In the genomic region with DNA sequence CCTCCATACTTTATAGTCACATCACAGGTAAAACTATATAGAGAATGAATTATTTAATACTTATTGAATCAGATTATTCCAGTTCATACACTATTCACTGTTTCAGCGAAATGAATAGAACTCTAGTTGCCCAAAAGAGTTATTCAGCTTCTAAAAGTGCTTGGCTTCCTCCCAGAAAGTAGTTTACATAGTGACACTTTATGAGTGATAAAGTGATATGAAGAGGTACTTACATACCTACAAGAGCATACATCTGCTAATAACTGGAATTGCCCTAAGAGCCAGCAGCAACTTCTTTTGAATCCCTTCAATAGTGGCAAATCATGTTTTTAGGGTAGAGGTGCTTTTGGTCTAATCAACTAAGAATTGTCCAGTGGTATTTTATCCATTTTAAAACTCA, we compare ENCODE assay signal across 26 cellular contexts.
"Had no signal": no experiment of that assay in that cellular context is flagged by ENCODE, and none has a peak within 500 bp of the region (broad histone marks: within the 10 kb centered on the region; RNA-seq: fewer than 3 reads in every experiment).

No MANE protein-coding gene starts in this region.

- H3K27me3 Mint-ChIP-seq: memory B cell, naive B cell, progenitor cell of endocrine pancreas had no signal

- H3K27ac Mint-ChIP-seq: activated T-cell treated with anti-CD3 and anti-CD28 coated beads, Interleukin-2, amount 50 U/mL, for 72 hours; memory B cell; naive B cell; progenitor cell of endocrine pancreas had no signal

- H3K4me3 ChIP-seq: ascending aorta, gastroesophageal sphincter, heart right ventricle, mucosa of descending colon, right atrium auricular region, thyroid gland, vagina had no signal

- H3K27ac ChIP-seq: ascending aorta, gastroesophageal sphincter, heart right ventricle, right atrium auricular region, thyroid gland, vagina, VCaP had no signal

- H3K36me3 Mint-ChIP-seq: memory B cell, naive B cell had no signal

- H3K9me3 ChIP-seq: ascending aorta, gastroesophageal sphincter, heart right ventricle, mucosa of descending colon, right atrium auricular region, thyroid gland, vagina had no signal

- H3K4me1 ChIP-seq: ascending aorta, gastroesophageal sphincter, heart right ventricle, right atrium auricular region, thyroid gland, vagina had no signal

- H3K27me3 ChIP-seq: ascending aorta, gastroesophageal sphincter, heart right ventricle, right atrium auricular region, thyroid gland, vagina had no signal

- ATAC-seq: activated T-cell treated with anti-CD3 and anti-CD28 coated beads, Interleukin-2, amount 50 U/mL, for 72 hours; esophagus mucosa; gastroesophageal sphincter; heart right ventricle; left ventricle myocardium superior; mucosa of descending colon had no signal

- H3K4me3 Mint-ChIP-seq: activated T-cell treated with anti-CD3 and anti-CD28 coated beads, Interleukin-2, amount 50 U/mL, for 72 hours; memory B cell; naive B cell; neural crest cell had no signal

- DNase-seq: activated CD4-positive, alpha-beta T cell treated with anti-CD3 and anti-CD28 coated beads, Interleukin-2, amount 50 U/mL, for 1 hour; activated CD4-positive, CD25-positive, alpha-beta regulatory T cell treated with anti-CD3 and anti-CD28 coated beads, Interleukin-2, amount 50 U/mL, for 72 hours; activated CD8-positive, alpha-beta memory T cell treated with anti-CD3 and anti-CD28 coated beads for 24 hours; activated CD8-positive, alpha-beta memory T cell treated with anti-CD3 and anti-CD28 coated beads, Interleukin-2, amount 50 U/mL, for 48 hours; activated effector memory CD4-positive, alpha-beta T cell treated with anti-CD3 and anti-CD28 coated beads, Interleukin-2, amount 50 U/mL, for 16 hours; activated naive CD4-positive, alpha-beta T cell treated with anti-CD3 and anti-CD28 coated beads, Interleukin-2, amount 50 U/mL, for 16 hours; activated T-cell treated with anti-CD3 and anti-CD28 coated beads, Interleukin-2, amount 50 U/mL, for 72 hours; cerebellar nuclear complex; effector CD4-positive, alpha-beta T cell; heart right ventricle; left ventricle myocardium superior; mucosa of descending colon; naive B cell; stimulated activated CD4-positive, alpha-beta T cell treated with anti-CD3 and anti-CD28 coated beads, Interleukin-12 subunit alpha, Interleukin-12 subunit beta, amount 100 ng/mL, for 4 hours; stimulated activated CD4-positive, alpha-beta T cell treated with anti-CD3 and anti-CD28 coated beads, Interleukin-2, amount 100 ng/mL, for 24 hours; stimulated activated naive CD4-positive, alpha-beta T cell treated with Interleukin-2 at 50 U/mL for 16 hours; thyroid gland had no signal

- H3K4me1 Mint-ChIP-seq: memory B cell, naive B cell, neural crest cell had no signal

- H3K36me3 ChIP-seq: ascending aorta, gastroesophageal sphincter, heart right ventricle, right atrium auricular region, thyroid gland, vagina had no signal

- H3K9me3 Mint-ChIP-seq: memory B cell, naive B cell, neural crest cell had no signal
